In genomic region chr20:10648651-10649050, GRCh38 we compare ENCODE assay signal across 14 cellular contexts. TPM values are rescaled to one million over a fixed set of nuclear protein-coding genes. Genes with fewer than 3 reads are reported as not detected.
A peak's percentile ranks its signal among the peaks of the same experiment; 100 is the strongest.
DNase-seq lines count a peak whose midpoint lies in the region; ATAC-seq and TF ChIP-seq lines count a peak whose summit lies in the region.
"Had no signal": no experiment of that assay in that cellular context is flagged by ENCODE, and none has a peak within 500 bp of the region (broad histone marks: within the 10 kb centered on the region; RNA-seq: fewer than 3 reads in every experiment).

No MANE protein-coding gene starts in this region.

- ATAC-seq in HG02970 (IDR thresholded peaks at IDR 0.05; ENCODE audit: low FRiP score, unreplicated experiment) (no peak), GM21723 (IDR thresholded peaks at IDR 0.05; ENCODE audit: unreplicated experiment) (no peak)
- ATAC-seq: naive thymus-derived CD4-positive, alpha-beta T cell; upper lobe of right lung had no signal

- DNase-seq in AG08395 (ENCODE audit: low spot score) (peak; percentile 70), HT1080 (ENCODE audit: low read depth) (peak; percentile 55), dedifferentiated amniotic fluid mesenchymal stem cell (ENCODE audit: extremely low spot score) (peak; percentile 97), neural progenitor cell (ENCODE audit: low spot score) (no peak), SKM-1 (lab: John Stamatoyannopoulos, UW; ENCODE audit: unreplicated experiment) (no peak), LoVo (ENCODE audit: low spot score) (no peak)
- DNase-seq: activated B cell treated with CpG ODN at 0.5 μM for 24 hours; erythroblast; naive thymus-derived CD4-positive, alpha-beta T cell; NCI-H510A treated with DMSO at 0.1 percent for 48 hours; small intestine; upper lobe of right lung had no signal

- H3K79me2 ChIP-seq in neural progenitor cell (ENCODE audit: low read depth) = peaks cover 56% of the 10 kb centered on the region

- no peak overlapping the region for H3K9ac ChIP-seq in neural progenitor cell

- H3K9me3 ChIP-seq in neural progenitor cell (ENCODE audit: low read depth) = no peaks in the 10 kb centered on the region
- H3K9me3 ChIP-seq: upper lobe of right lung had no signal

- H3K27ac Mint-ChIP-seq in neural progenitor cell = peak overlapping the region; percentile 91
- H3K27ac Mint-ChIP-seq: activated B cell treated with CpG ODN at 0.5 μM for 24 hours; naive thymus-derived CD4-positive, alpha-beta T cell had no signal

- H2AFZ ChIP-seq in neural progenitor cell (replicated peaks) = no peak overlapping the region

- no peak for TF ChIP-seq CTCF in neural progenitor cell (IDR thresholded peaks at IDR 0.05)

- H3K36me3 Mint-ChIP-seq in neural progenitor cell = peaks cover 64% of the 10 kb centered on the region
- H3K36me3 Mint-ChIP-seq: naive thymus-derived CD4-positive, alpha-beta T cell had no signal

- no peak overlapping the region for H3K4me2 ChIP-seq in neural progenitor cell

- H3K27me3 Mint-ChIP-seq in neural progenitor cell (ENCODE audit: insufficient read depth, low read depth) = peaks cover 17% of the 10 kb centered on the region

- no peak overlapping the region for H3K27ac ChIP-seq in neural progenitor cell
- H3K27ac ChIP-seq: upper lobe of right lung had no signal

- H3F3A ChIP-seq in neural progenitor cell (ENCODE audit: low read depth) = peaks cover 28% of the 10 kb centered on the region

- H3K4me1 Mint-ChIP-seq in neural progenitor cell = peaks cover 90% of the 10 kb centered on the region
- H3K4me1 Mint-ChIP-seq: activated B cell treated with CpG ODN at 0.5 μM for 24 hours had no signal

- H3K4me3 ChIP-seq in neural progenitor cell = no peak overlapping the region
- H3K4me3 ChIP-seq: upper lobe of right lung had no signal

- H3K36me3 ChIP-seq in neural progenitor cell = peaks cover 5% of the 10 kb centered on the region

- peaks cover 100% of the 10 kb centered on the region for H4K20me1 ChIP-seq in neural progenitor cell (ENCODE audit: low read depth)

- H3K27me3 ChIP-seq in neural progenitor cell = no peaks in the 10 kb centered on the region
- H3K27me3 ChIP-seq: upper lobe of right lung had no signal

- no peak overlapping the region for H3K4me3 Mint-ChIP-seq in neural progenitor cell
- H3K4me3 Mint-ChIP-seq: activated B cell treated with CpG ODN at 0.5 μM for 24 hours; naive thymus-derived CD4-positive, alpha-beta T cell had no signal

- peaks cover 44% of the 10 kb centered on the region for H3K4me1 ChIP-seq in neural progenitor cell

- no peaks in the 10 kb centered on the region for H3K9me3 Mint-ChIP-seq in neural progenitor cell
- H3K9me3 Mint-ChIP-seq: activated B cell treated with CpG ODN at 0.5 μM for 24 hours had no signal

RNA-seq across cellular contexts. Expression of gene JAG1, which starts 25.1 kb away (rescaled TPM):
- total RNA-seq in HT1080 (2014; rRNA removed; shearing (Covaris generic)) = 42.8 and 43.6 TPM in 2 replicates
- polyA plus RNA-seq in HT1080 (2015; cell fraction: cytosol; rRNA removed) = 21.1 and 27.6 TPM in 2 replicates
- 194 and 216 TPM in 2 replicates for polyA plus RNA-seq in HT1080 (2015; cell fraction: nucleus; rRNA removed)
- 121 and 129 TPM in 2 replicates for total RNA-seq in neural progenitor cell (ENCODE audit: low replicate concordance)
- total RNA-seq: activated B cell treated with CpG ODN at 0.5 μM for 24 hours had no signal

Comparison
In these comparisons a context has a peak if more than half of its experiments do, and no peak if none do; other contexts are left out.
1. DNase-seq: peak in AG08395 (single experiment), HT1080 (single experiment) and dedifferentiated amniotic fluid mesenchymal stem cell (single experiment); none in neural progenitor cell (single experiment), SKM-1 (single experiment) and LoVo (single experiment).